Comparison of ENCODE assay signal across 8 cellular contexts in the genomic region with DNA sequence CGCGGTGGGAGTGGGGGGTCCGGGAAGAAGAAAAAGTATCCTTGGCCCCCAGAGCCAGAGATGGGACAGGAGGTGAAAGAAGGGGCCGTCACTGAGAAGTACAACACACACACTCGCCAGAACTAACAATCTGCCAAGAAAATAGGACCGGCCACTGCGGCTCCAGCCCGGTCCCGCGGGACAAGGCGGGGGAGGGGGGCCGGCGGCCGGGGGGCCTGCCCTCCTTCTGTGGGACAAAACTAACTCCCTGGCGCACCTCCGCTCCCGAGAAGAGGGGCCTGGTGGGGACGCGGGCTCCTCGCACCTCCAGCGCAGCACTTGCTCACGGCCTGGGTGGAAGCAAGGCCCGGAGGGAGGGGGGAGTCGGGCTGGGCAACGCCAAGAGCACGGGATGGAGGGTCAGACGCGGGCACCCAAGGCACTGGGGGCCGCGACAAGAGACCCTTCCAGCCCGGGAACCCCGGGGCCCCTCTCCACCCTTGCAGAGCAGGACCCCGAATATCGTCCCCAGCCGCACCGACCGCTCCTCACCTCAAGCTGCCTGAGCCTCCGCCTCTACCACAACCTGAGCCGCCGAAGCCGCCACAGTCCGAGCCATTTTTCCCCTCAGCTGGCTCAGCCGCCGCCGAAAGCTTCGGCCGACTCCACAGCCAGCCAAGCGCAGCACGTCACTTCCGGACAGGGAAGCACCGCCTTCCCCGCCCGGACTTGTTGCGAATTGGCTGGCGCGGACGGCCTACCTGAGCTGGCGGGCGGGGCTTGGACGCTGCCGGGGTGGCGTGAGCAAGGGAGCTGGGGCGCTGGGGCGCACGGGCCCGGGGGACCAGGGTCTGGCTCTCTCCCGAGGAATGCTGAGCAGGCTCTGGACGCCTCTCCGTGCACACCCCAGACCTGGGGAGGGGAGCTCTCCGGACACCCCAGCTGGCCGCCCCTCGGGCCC. TPM values are rescaled to one million over a fixed set of nuclear protein-coding genes. Genes with fewer than 3 reads are reported as not detected.
A peak's percentile ranks its signal among the peaks of the same experiment; 100 is the strongest.
DNase-seq lines count a peak whose midpoint lies in the region; ATAC-seq, FAIRE-seq and TF ChIP-seq lines count a peak whose summit lies in the region.

A gene with protein sequence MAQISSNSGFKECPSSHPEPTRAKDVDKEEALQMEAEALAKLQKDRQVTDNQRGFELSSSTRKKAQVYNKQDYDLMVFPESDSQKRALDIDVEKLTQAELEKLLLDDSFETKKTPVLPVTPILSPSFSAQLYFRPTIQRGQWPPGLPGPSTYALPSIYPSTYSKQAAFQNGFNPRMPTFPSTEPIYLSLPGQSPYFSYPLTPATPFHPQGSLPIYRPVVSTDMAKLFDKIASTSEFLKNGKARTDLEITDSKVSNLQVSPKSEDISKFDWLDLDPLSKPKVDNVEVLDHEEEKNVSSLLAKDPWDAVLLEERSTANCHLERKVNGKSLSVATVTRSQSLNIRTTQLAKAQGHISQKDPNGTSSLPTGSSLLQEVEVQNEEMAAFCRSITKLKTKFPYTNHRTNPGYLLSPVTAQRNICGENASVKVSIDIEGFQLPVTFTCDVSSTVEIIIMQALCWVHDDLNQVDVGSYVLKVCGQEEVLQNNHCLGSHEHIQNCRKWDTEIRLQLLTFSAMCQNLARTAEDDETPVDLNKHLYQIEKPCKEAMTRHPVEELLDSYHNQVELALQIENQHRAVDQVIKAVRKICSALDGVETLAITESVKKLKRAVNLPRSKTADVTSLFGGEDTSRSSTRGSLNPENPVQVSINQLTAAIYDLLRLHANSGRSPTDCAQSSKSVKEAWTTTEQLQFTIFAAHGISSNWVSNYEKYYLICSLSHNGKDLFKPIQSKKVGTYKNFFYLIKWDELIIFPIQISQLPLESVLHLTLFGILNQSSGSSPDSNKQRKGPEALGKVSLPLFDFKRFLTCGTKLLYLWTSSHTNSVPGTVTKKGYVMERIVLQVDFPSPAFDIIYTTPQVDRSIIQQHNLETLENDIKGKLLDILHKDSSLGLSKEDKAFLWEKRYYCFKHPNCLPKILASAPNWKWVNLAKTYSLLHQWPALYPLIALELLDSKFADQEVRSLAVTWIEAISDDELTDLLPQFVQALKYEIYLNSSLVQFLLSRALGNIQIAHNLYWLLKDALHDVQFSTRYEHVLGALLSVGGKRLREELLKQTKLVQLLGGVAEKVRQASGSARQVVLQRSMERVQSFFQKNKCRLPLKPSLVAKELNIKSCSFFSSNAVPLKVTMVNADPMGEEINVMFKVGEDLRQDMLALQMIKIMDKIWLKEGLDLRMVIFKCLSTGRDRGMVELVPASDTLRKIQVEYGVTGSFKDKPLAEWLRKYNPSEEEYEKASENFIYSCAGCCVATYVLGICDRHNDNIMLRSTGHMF (N-terminal part only) (minus strand): TSS at position 670 of the 940 bp plus-strand sequence. CDS start 38,245 bp downstream, outside the sequence.

- H3K4me1 ChIP-seq in fibroblast of lung (ENCODE audit: control insufficient read depth, extremely low read depth, insufficient read depth, low read length) = no peaks in the 10 kb centered on the region
- H3K4me1 ChIP-seq in naive thymus-derived CD4-positive, alpha-beta T cell (ENCODE audit: control insufficient read depth in 2 of 2, insufficient read depth in 2 of 2, low read length in 2 of 2) = peaks cover 15 to 19% of the 10 kb centered on the region in 2 donors

- no peaks in the 10 kb centered on the region for H4K20me1 ChIP-seq in fibroblast of lung (ENCODE audit: control insufficient read depth, extremely low read depth, insufficient read depth, low read length)

- intact Hi-C loops in naive thymus-derived CD4-positive, alpha-beta T cell (cut with micrococcal nuclease) = loop anchor here (1.0 to 10.0 kb wide), 11 partner anchors 23 to 1317 kb away; a partner anchor contains a TSS

- H3K27me3 ChIP-seq in fibroblast of lung (ENCODE audit: control insufficient read depth, insufficient read depth, low read length) = no peaks in the 10 kb centered on the region
- no peaks in the 10 kb centered on the region for H3K27me3 ChIP-seq in naive thymus-derived CD4-positive, alpha-beta T cell (ENCODE audit: control insufficient read depth in 2 of 2, insufficient read depth in 2 of 2, low read length in 2 of 2)

- FAIRE-seq in H54 (lab: Jason Lieb, UNC) = peak; percentile 69

- CTCF ChIA-PET in RWPE1 (lab: Yijun Ruan, JAX) = no interaction called here
- CTCF ChIA-PET in naive thymus-derived CD4-positive, alpha-beta T cell (lab: Charles Lee) = interaction anchor here (0.6 kb wide), 1 partner anchor 86 kb away, joined by 3 read pairs; no protein-coding TSS in a partner anchor

- ATAC-seq in activated T-helper 17 cell treated with anti-CD3 and anti-CD28 coated beads, Interleukin-2, amount 50 U/mL, for 72 hours (replicated peaks) = peak; percentile 99
- ATAC-seq in naive thymus-derived CD4-positive, alpha-beta T cell = peak; percentile 98
- peak; percentile 97 for ATAC-seq in stimulated activated naive B cell treated with anti-CD40 and anti-IgM and Interleukin-4, amounts not matched to agents 10 μg/mL and 1 μg/mL and 100 μg/mL, for 72 hours (replicated peaks)

- H3K27ac ChIP-seq in RWPE1 (peak within 1 kb of the TSS; percentile 91), fibroblast of lung (ENCODE audit: insufficient read depth, low read length) (peak within 1 kb of the TSS; percentile 89)
- H3K27ac ChIP-seq in naive thymus-derived CD4-positive, alpha-beta T cell (ENCODE audit: low read depth, low read length) = peak within 1 kb of the TSS; percentile 93

- peak within 1 kb of the TSS; percentile 88 for H2AFZ ChIP-seq in fibroblast of lung (ENCODE audit: low read length)

- no peaks in the 10 kb centered on the region for H3K36me3 ChIP-seq in fibroblast of lung (ENCODE audit: control insufficient read depth, insufficient read depth, low read length)
- H3K36me3 ChIP-seq in naive thymus-derived CD4-positive, alpha-beta T cell (ENCODE audit: control insufficient read depth in 2 of 3, insufficient read depth in 3 of 3, low read length in 3 of 3) = peaks cover 0 to 9% (median 0%) of the 10 kb centered on the region in 3 experiments

- peaks cover 27% of the 10 kb centered on the region for H3K4me1 Mint-ChIP-seq in activated T-helper 17 cell treated with anti-CD3 and anti-CD28 coated beads, Interleukin-2, amount 50 U/mL, for 72 hours
- peaks cover 34 to 57% (median 48%) of the 10 kb centered on the region in 7 donors for H3K4me1 Mint-ChIP-seq in naive thymus-derived CD4-positive, alpha-beta T cell
- H3K4me1 Mint-ChIP-seq in stimulated activated naive B cell treated with anti-CD40 and anti-IgM and Interleukin-4, amounts not matched to agents 10 μg/mL and 1 μg/mL and 100 μg/mL, for 72 hours = peaks cover 29 to 43% of the 10 kb centered on the region in 2 donors

- TF ChIP-seq POLR2A in H54 (IDR thresholded peaks at IDR 0.05; ENCODE audit: low read depth, low read length) = peak; percentile 97

- peaks cover 35% of the 10 kb centered on the region for H3K79me2 ChIP-seq in fibroblast of lung (ENCODE audit: control insufficient read depth, insufficient read depth, low read length)

- H3K36me3 Mint-ChIP-seq in activated T-helper 17 cell treated with anti-CD3 and anti-CD28 coated beads, Interleukin-2, amount 50 U/mL, for 72 hours (ENCODE audit: low read depth) = peaks cover 17% of the 10 kb centered on the region
- peaks cover 3 to 11% (median 6%) of the 10 kb centered on the region in 5 donors for H3K36me3 Mint-ChIP-seq in naive thymus-derived CD4-positive, alpha-beta T cell
- peaks cover 0 to 10% of the 10 kb centered on the region in 2 donors for H3K36me3 Mint-ChIP-seq in stimulated activated naive B cell treated with anti-CD40 and anti-IgM and Interleukin-4, amounts not matched to agents 10 μg/mL and 1 μg/mL and 100 μg/mL, for 72 hours

- no peaks in the 10 kb centered on the region for H3K27me3 Mint-ChIP-seq in activated T-helper 17 cell treated with anti-CD3 and anti-CD28 coated beads, Interleukin-2, amount 50 U/mL, for 72 hours
- no peaks in the 10 kb centered on the region for H3K27me3 Mint-ChIP-seq in naive thymus-derived CD4-positive, alpha-beta T cell
- no peaks in the 10 kb centered on the region for H3K27me3 Mint-ChIP-seq in stimulated activated naive B cell treated with anti-CD40 and anti-IgM and Interleukin-4, amounts not matched to agents 10 μg/mL and 1 μg/mL and 100 μg/mL, for 72 hours

- H3K4me3 ChIP-seq in fibroblast of lung (replicated peaks in 1 of 4; ENCODE audit: control extremely low read depth in 1 of 4, insufficient read depth in 1 of 4, low read depth in 3 of 4, low read length in 4 of 4) = peak within 1 kb of the TSS; percentile 88 to 95 (median 92)
- peak within 1 kb of the TSS; percentile 93 for H3K4me3 ChIP-seq in naive thymus-derived CD4-positive, alpha-beta T cell (ENCODE audit: low read length)

- no peaks in the 10 kb centered on the region for H3K9me3 ChIP-seq in fibroblast of lung (ENCODE audit: control insufficient read depth, insufficient read depth, low read depth, low read length)
- no peaks in the 10 kb centered on the region for H3K9me3 ChIP-seq in naive thymus-derived CD4-positive, alpha-beta T cell (ENCODE audit: control insufficient read depth in 2 of 3, low read length in 3 of 3)

- H3K9me3 Mint-ChIP-seq in activated T-helper 17 cell treated with anti-CD3 and anti-CD28 coated beads, Interleukin-2, amount 50 U/mL, for 72 hours = no peaks in the 10 kb centered on the region
- H3K9me3 Mint-ChIP-seq in naive thymus-derived CD4-positive, alpha-beta T cell = no peaks in the 10 kb centered on the region
- H3K9me3 Mint-ChIP-seq in stimulated activated naive B cell treated with anti-CD40 and anti-IgM and Interleukin-4, amounts not matched to agents 10 μg/mL and 1 μg/mL and 100 μg/mL, for 72 hours = no peaks in the 10 kb centered on the region

- POLR2A ChIA-PET in RWPE1 (lab: Yijun Ruan, JAX; ENCODE audit: low non-redundant PET) = interaction anchor here (0.6 to 1.1 kb wide), 3 partner anchors 130 to 288 kb away, joined by 3 to 5 read pairs (median 4); a partner anchor contains a TSS
- POLR2A ChIA-PET in naive thymus-derived CD4-positive, alpha-beta T cell (lab: Charles Lee) = interaction anchor here (0.7 to 1.7 kb wide), 9 partner anchors 10 to 807 kb away, joined by 3 to 9 read pairs (median 3); a partner anchor contains a TSS

- peak within 1 kb of the TSS; percentile 90 for H3K27ac Mint-ChIP-seq in activated T-helper 17 cell treated with anti-CD3 and anti-CD28 coated beads, Interleukin-2, amount 50 U/mL, for 72 hours
- H3K27ac Mint-ChIP-seq in naive thymus-derived CD4-positive, alpha-beta T cell = peak within 1 kb of the TSS; percentile 87 to 99 (median 97)
- peak within 1 kb of the TSS; percentile 99 for H3K27ac Mint-ChIP-seq in stimulated activated naive B cell treated with anti-CD40 and anti-IgM and Interleukin-4, amounts not matched to agents 10 μg/mL and 1 μg/mL and 100 μg/mL, for 72 hours

- H3K9ac ChIP-seq in fibroblast of lung (ENCODE audit: insufficient read depth, low read length) = peak within 1 kb of the TSS; percentile 91

- peak within 1 kb of the TSS; percentile 85 for H3K4me2 ChIP-seq in fibroblast of lung (ENCODE audit: extremely low read depth, insufficient read depth, low read length)

- TF ChIP-seq CTCF in RWPE1 (conservative IDR thresholded peaks at IDR 0.05; ENCODE audit: low read depth) = no peak
- no peak for TF ChIP-seq CTCF in fibroblast of lung (conservative IDR thresholded peaks at IDR 0.05 in 1 of 2, IDR thresholded peaks at IDR 0.05 in 1 of 2; ENCODE audit: low read depth in 1 of 2, low read length in 2 of 2)

- DNase-seq in ELF-1 (ENCODE audit: low read depth, low spot score) (peak; percentile 96), H54 (ENCODE audit: insufficient read length, low spot score) (peak; percentile 91), LoVo (ENCODE audit: low spot score) (peak; percentile 95), RWPE1 (ENCODE audit: low spot score) (peak; percentile 96), fibroblast of lung (ENCODE audit: low read depth in 2 of 2) (peak; percentile 91 to 94)
- DNase-seq in naive thymus-derived CD4-positive, alpha-beta T cell = peak; percentile 84 to 94 (median 91)
- DNase-seq in stimulated activated naive B cell treated with anti-CD40 and anti-IgM and Interleukin-4, amounts not matched to agents 10 μg/mL and 1 μg/mL and 100 μg/mL, for 72 hours = peak; percentile 93

- peak within 1 kb of the TSS; percentile 91 for H3K4me3 Mint-ChIP-seq in activated T-helper 17 cell treated with anti-CD3 and anti-CD28 coated beads, Interleukin-2, amount 50 U/mL, for 72 hours
- peak within 1 kb of the TSS; percentile 90 to 99 (median 98) for H3K4me3 Mint-ChIP-seq in naive thymus-derived CD4-positive, alpha-beta T cell
- H3K4me3 Mint-ChIP-seq in stimulated activated naive B cell treated with anti-CD40 and anti-IgM and Interleukin-4, amounts not matched to agents 10 μg/mL and 1 μg/mL and 100 μg/mL, for 72 hours = peak within 1 kb of the TSS; percentile 91 to 100

RNA-seq across cellular contexts. Expression of the gene that starts here (rescaled TPM):
- total RNA-seq in activated T-helper 17 cell treated with anti-CD3 and anti-CD28 coated beads, Interleukin-2, amount 50 U/mL, for 72 hours = 10 to 100 TPM; 22.3 to 40.4 TPM
- total RNA-seq in fibroblast of lung = 38.0 and 39.8 TPM in 2 replicates
- polyA plus RNA-seq in fibroblast of lung = 32.5 and 45.4 TPM in 2 replicates
- polyA plus RNA-seq in fibroblast of lung (2012) = 14.0 and 19.1 TPM in 2 replicates
- polyA minus RNA-seq in fibroblast of lung (ENCODE audit: low replicate concordance) = 2.7 and 2.8 TPM in 2 replicates
- 10 to 100 TPM; 25.4 to 56.4 (median 42.0) TPM for total RNA-seq in naive thymus-derived CD4-positive, alpha-beta T cell
- polyA plus RNA-seq in naive thymus-derived CD4-positive, alpha-beta T cell = 1 to 10 TPM; 5.0 to 8.2 TPM

Comparison
In these comparisons a context has a peak if more than half of its experiments do, and no peak if none do; other contexts are left out.
1. Peak in every context shown above with its lines: DNase-seq, ATAC-seq, H3K4me3 ChIP-seq and H3K27ac ChIP-seq.